1 cellular context compared by ENCODE assay signal in the genomic region with DNA sequence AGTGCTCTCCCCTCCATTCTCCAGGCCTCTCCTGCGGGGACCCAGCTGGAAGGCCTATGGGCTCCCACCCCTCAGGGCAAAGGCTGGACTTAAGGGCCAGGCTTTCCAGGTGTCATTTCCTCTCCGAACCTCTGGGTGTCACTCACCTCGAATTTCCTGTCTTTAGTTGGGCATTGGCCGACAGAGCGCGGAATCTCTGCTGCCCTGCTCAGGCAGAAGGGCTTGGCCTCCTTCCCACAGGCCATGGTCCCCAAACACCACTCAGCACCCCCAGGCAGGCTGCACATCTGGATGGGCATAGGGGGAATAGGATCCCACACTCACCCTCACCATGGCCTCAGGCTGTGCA.
TF ChIP-seq lines count a peak whose summit lies in the region.

No MANE protein-coding gene starts in this region.

TF ChIP-seq in GM23338, 12 proteins besides CTCF, POLR2A, EP300 and RAD21 (continued from another document):
- TF ChIP-seq, protein P1, sequence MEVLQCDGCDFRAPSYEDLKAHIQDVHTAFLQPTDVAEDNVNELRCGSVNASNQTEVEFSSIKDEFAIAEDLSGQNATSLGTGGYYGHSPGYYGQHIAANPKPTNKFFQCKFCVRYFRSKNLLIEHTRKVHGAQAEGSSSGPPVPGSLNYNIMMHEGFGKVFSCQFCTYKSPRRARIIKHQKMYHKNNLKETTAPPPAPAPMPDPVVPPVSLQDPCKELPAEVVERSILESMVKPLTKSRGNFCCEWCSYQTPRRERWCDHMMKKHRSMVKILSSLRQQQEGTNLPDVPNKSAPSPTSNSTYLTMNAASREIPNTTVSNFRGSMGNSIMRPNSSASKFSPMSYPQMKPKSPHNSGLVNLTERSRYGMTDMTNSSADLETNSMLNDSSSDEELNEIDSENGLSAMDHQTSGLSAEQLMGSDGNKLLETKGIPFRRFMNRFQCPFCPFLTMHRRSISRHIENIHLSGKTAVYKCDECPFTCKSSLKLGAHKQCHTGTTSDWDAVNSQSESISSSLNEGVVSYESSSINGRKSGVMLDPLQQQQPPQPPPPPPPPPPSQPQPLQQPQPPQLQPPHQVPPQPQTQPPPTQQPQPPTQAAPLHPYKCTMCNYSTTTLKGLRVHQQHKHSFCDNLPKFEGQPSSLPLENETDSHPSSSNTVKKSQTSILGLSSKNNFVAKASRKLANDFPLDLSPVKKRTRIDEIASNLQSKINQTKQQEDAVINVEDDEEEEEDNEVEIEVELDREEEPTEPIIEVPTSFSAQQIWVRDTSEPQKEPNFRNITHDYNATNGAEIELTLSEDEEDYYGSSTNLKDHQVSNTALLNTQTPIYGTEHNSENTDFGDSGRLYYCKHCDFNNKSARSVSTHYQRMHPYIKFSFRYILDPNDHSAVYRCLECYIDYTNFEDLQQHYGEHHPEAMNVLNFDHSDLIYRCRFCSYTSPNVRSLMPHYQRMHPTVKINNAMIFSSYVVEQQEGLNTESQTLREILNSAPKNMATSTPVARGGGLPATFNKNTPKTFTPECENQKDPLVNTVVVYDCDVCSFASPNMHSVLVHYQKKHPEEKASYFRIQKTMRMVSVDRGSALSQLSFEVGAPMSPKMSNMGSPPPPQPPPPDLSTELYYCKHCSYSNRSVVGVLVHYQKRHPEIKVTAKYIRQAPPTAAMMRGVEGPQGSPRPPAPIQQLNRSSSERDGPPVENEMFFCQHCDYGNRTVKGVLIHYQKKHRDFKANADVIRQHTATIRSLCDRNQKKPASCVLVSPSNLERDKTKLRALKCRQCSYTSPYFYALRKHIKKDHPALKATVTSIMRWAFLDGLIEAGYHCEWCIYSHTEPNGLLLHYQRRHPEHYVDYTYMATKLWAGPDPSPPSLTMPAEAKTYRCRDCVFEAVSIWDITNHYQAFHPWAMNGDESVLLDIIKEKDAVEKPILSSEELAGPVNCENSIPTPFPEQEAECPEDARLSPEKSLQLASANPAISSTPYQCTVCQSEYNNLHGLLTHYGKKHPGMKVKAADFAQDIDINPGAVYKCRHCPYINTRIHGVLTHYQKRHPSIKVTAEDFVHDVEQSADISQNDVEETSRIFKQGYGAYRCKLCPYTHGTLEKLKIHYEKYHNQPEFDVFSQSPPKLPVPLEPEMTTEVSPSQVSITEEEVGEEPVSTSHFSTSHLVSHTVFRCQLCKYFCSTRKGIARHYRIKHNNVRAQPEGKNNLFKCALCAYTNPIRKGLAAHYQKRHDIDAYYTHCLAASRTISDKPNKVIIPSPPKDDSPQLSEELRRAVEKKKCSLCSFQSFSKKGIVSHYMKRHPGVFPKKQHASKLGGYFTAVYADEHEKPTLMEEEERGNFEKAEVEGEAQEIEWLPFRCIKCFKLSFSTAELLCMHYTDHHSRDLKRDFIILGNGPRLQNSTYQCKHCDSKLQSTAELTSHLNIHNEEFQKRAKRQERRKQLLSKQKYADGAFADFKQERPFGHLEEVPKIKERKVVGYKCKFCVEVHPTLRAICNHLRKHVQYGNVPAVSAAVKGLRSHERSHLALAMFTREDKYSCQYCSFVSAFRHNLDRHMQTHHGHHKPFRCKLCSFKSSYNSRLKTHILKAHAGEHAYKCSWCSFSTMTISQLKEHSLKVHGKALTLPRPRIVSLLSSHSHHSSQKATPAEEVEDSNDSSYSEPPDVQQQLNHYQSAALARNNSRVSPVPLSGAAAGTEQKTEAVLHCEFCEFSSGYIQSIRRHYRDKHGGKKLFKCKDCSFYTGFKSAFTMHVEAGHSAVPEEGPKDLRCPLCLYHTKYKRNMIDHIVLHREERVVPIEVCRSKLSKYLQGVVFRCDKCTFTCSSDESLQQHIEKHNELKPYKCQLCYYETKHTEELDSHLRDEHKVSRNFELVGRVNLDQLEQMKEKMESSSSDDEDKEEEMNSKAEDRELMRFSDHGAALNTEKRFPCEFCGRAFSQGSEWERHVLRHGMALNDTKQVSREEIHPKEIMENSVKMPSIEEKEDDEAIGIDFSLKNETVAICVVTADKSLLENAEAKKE (CRISPR knock-in tag; IDR thresholded peaks at IDR 0.05): no peak
